Comparison of ENCODE assay signal across 22 cellular contexts in the genomic region with DNA sequence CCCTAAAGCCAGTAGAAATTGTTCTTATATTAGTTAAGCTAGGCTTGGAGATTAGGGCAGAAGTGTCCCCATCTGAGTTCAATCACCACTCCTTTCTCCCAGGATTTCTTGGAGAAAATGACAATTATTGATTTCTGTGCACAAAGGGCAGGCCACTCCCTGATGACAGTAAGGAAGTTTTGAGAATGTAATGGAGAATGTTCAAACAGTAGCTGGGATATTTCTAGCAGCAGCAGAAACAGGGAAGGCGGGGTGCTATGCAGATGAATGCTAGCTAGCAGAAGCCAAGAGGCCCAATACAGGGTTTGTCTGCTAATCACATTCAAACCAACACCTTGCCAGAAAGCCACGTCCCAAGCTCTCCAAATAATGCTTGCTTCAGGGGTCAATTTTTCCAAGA.
"Had no signal": no experiment of that assay in that cellular context is flagged by ENCODE, and none has a peak within 500 bp of the region (broad histone marks: within the 10 kb centered on the region; RNA-seq: fewer than 3 reads in every experiment).

No MANE protein-coding gene starts in this region.

- H3K9me3 ChIP-seq: gastrocnemius medialis, ovary, sigmoid colon, testis had no signal

- H3K27ac ChIP-seq: epithelial cell of prostate, esophagus muscularis mucosa, gastrocnemius medialis, heart right ventricle, left ventricle myocardium inferior, neural progenitor cell, ovary, right atrium auricular region, sigmoid colon, skin epidermis, testis, tibial nerve had no signal

- H3K27ac Mint-ChIP-seq: effector memory CD8-positive, alpha-beta T cell; natural killer cell; neural progenitor cell; stimulated activated memory B cell treated with anti-CD40 and anti-IgM and Interleukin-4, amounts not matched to agents 10 μg/mL and 1 μg/mL and 100 μg/mL, for 72 hours; stimulated activated naive CD8-positive, alpha-beta T cell treated with anti-CD3 and anti-CD28 coated beads, Interleukin-15, amount 100 ng/mL, for 72 hours had no signal

- H3K27me3 ChIP-seq: esophagus muscularis mucosa, gastrocnemius medialis, neural progenitor cell, ovary, right atrium auricular region, sigmoid colon, testis, tibial nerve had no signal

- H3K4me2 ChIP-seq: neural progenitor cell had no signal

- H3K27me3 Mint-ChIP-seq: stimulated activated naive CD8-positive, alpha-beta T cell treated with anti-CD3 and anti-CD28 coated beads, Interleukin-15, amount 100 ng/mL, for 72 hours had no signal

- H3K4me1 ChIP-seq: esophagus muscularis mucosa, gastrocnemius medialis, heart right ventricle, left ventricle myocardium inferior, right atrium auricular region, sigmoid colon, testis, tibial nerve had no signal

- H3K4me1 Mint-ChIP-seq: central memory CD8-positive, alpha-beta T cell; natural killer cell; stimulated activated memory B cell treated with anti-CD40 and anti-IgM and Interleukin-4, amounts not matched to agents 10 μg/mL and 1 μg/mL and 100 μg/mL, for 72 hours; stimulated activated naive CD8-positive, alpha-beta T cell treated with anti-CD3 and anti-CD28 coated beads, Interleukin-15, amount 100 ng/mL, for 72 hours had no signal

- DNase-seq: effector memory CD8-positive, alpha-beta T cell; gastrocnemius medialis; heart right ventricle; left ventricle myocardium inferior; mesenchymal stem cell; natural killer cell; nucleus accumbens; ovary; sigmoid colon; stimulated activated CD4-positive, alpha-beta T cell treated with anti-CD3 and anti-CD28 coated beads, Interleukin-12 subunit alpha, Interleukin-12 subunit beta, amount 100 ng/mL, for 4 hours; stimulated activated CD4-positive, alpha-beta T cell treated with anti-CD3 and anti-CD28 coated beads, Interleukin-2, amount 100 ng/mL, for 48 hours; stimulated activated naive CD8-positive, alpha-beta T cell treated with anti-CD3 and anti-CD28 coated beads, Interleukin-15, amount 100 ng/mL, for 72 hours; testis had no signal

- H3K9me3 Mint-ChIP-seq: effector memory CD8-positive, alpha-beta T cell; stimulated activated naive CD8-positive, alpha-beta T cell treated with anti-CD3 and anti-CD28 coated beads, Interleukin-15, amount 100 ng/mL, for 72 hours had no signal

- H3K4me3 ChIP-seq: esophagus muscularis mucosa, gastrocnemius medialis, heart right ventricle, left ventricle myocardium inferior, lung, neural progenitor cell, ovary, right atrium auricular region, sigmoid colon, skin epidermis, testis, tibial nerve had no signal

- ATAC-seq: effector memory CD8-positive, alpha-beta T cell; gastrocnemius medialis; heart right ventricle; natural killer cell; stimulated activated memory B cell treated with anti-CD40 and anti-IgM and Interleukin-4, amounts not matched to agents 10 μg/mL and 1 μg/mL and 100 μg/mL, for 72 hours; stimulated activated naive CD8-positive, alpha-beta T cell treated with anti-CD3 and anti-CD28 coated beads, Interleukin-15, amount 100 ng/mL, for 72 hours had no signal

- H3K36me3 ChIP-seq: esophagus muscularis mucosa, gastrocnemius medialis, heart right ventricle, left ventricle myocardium inferior, neural progenitor cell, ovary, right atrium auricular region, sigmoid colon, tibial nerve had no signal

- H3K4me3 Mint-ChIP-seq: central memory CD8-positive, alpha-beta T cell; effector memory CD8-positive, alpha-beta T cell; natural killer cell; neural progenitor cell; stimulated activated memory B cell treated with anti-CD40 and anti-IgM and Interleukin-4, amounts not matched to agents 10 μg/mL and 1 μg/mL and 100 μg/mL, for 72 hours; stimulated activated naive CD8-positive, alpha-beta T cell treated with anti-CD3 and anti-CD28 coated beads, Interleukin-15, amount 100 ng/mL, for 72 hours had no signal

- H2AFZ ChIP-seq: neural progenitor cell had no signal

- H3K36me3 Mint-ChIP-seq: natural killer cell; neural progenitor cell; stimulated activated memory B cell treated with anti-CD40 and anti-IgM and Interleukin-4, amounts not matched to agents 10 μg/mL and 1 μg/mL and 100 μg/mL, for 72 hours had no signal
